12 cellular contexts compared by ENCODE assay signal in the genomic region with DNA sequence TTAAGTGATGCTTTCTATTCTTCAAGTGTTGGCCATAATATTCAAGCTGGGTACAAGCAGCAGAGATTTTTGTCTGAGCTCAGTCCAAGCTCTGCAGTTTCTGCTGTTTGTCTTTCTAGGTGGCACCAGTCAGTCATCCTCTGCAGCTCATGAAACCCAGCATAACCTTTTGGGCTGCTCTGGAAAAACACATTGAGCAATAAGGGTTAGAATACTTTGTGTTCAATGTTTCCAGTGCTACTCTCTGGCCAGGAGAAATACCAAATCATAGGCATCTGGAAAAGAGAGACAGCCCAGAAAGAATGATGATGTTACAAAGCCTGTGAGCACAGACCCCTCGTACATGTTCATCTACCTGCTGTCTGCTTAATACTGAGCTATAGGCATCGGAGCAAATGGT. TPM values are rescaled to one million over a fixed set of nuclear protein-coding genes. Genes with fewer than 3 reads are reported as not detected.
DNase-seq lines count a peak whose midpoint lies in the region; ATAC-seq and TF ChIP-seq lines count a peak whose summit lies in the region.
"Had no signal": no experiment of that assay in that cellular context is flagged by ENCODE, and none has a peak within 500 bp of the region (broad histone marks: within the 10 kb centered on the region; RNA-seq: fewer than 3 reads in every experiment).

No MANE protein-coding gene starts in this region.

- no peaks in the 10 kb centered on the region for H3K27me3 ChIP-seq in ACC112 (ENCODE audit: insufficient read depth, low read length)
- H3K27me3 ChIP-seq in right lobe of liver, result no peaks in the 10 kb centered on the region
- H3K27me3 ChIP-seq: SJSA1 had no signal

- peaks cover 87% of the 10 kb centered on the region for H3K4me1 Mint-ChIP-seq in activated naive CD8-positive, alpha-beta T cell treated with anti-CD3 and anti-CD28 coated beads, Interleukin-2, amount 50 U/mL, for 24 hours

- H3K36me3 ChIP-seq in ACC112 (ENCODE audit: insufficient read depth, low read length) (no peaks in the 10 kb centered on the region), HEK293 (ENCODE audit: control insufficient read depth in 2 of 2, insufficient read depth in 1 of 2, low read length in 2 of 2) (no peaks in the 10 kb centered on the region), right lobe of liver (no peaks in the 10 kb centered on the region)
- H3K36me3 ChIP-seq: SJSA1 had no signal

- H3K79me2 ChIP-seq in ACC112 (ENCODE audit: control insufficient read depth, insufficient read depth, low read length, unreplicated experiment), result peaks cover 3% of the 10 kb centered on the region

- TF ChIP-seq POLR2A in right lobe of liver (IDR thresholded peaks at IDR 0.05), result no peak

- ATAC-seq in activated naive CD8-positive, alpha-beta T cell treated with anti-CD3 and anti-CD28 coated beads, Interleukin-2, amount 50 U/mL, for 24 hours, result peak; percentile 79
- ATAC-seq in right lobe of liver (peak; percentile 87 to 95 (median 93)), GM21576 (IDR thresholded peaks at IDR 0.05; ENCODE audit: unreplicated experiment) (no peak), HG02870 (IDR thresholded peaks at IDR 0.05; ENCODE audit: unreplicated experiment) (no peak)

- H3K36me3 Mint-ChIP-seq in activated naive CD8-positive, alpha-beta T cell treated with anti-CD3 and anti-CD28 coated beads, Interleukin-2, amount 50 U/mL, for 24 hours (ENCODE audit: low read depth), result peaks cover 50% of the 10 kb centered on the region

- CTCF ChIA-PET in HEK293 (lab: Yijun Ruan, JAX), result interaction anchor here (0.7 kb wide), 1 partner anchor 704 kb away, joined by 3 read pairs; no protein-coding TSS in a partner anchor

- 64% methylated on average over 2 of the region's 2 CpGs for WGBS in right lobe of liver (ENCODE audit: insufficient coverage, low coverage, low lambda C conversion rate, missing lambda C conversion rate)

- TF ChIP-seq CTCF in HEK293 (tag by site-specific recombination; IDR thresholded peaks at IDR 0.05) (0 out of 2 replicates have a peak, but pooled peaks have one; percentile 23), right lobe of liver (IDR thresholded peaks at IDR 0.05) (peak in 3 of 4 donors; percentile 9 to 39 (median 32))

- H3K9me3 Mint-ChIP-seq in activated naive CD8-positive, alpha-beta T cell treated with anti-CD3 and anti-CD28 coated beads, Interleukin-2, amount 50 U/mL, for 24 hours, result no peaks in the 10 kb centered on the region
- H3K9me3 Mint-ChIP-seq: nephron progenitor cell had no signal

- H3K27me3 Mint-ChIP-seq in activated naive CD8-positive, alpha-beta T cell treated with anti-CD3 and anti-CD28 coated beads, Interleukin-2, amount 50 U/mL, for 24 hours, result no peaks in the 10 kb centered on the region

- DNase-seq in activated naive CD8-positive, alpha-beta T cell treated with anti-CD3 and anti-CD28 coated beads, Interleukin-2, amount 50 U/mL, for 24 hours, result no peak
- DNase-seq in right lobe of liver (peak in 1 of 3 donors; percentile 69), NCI-H2171 treated with DMSO at 0.1 percent for 48 hours (lab: John Stamatoyannopoulos, UW) (no peak), midbrain (lab: John Stamatoyannopoulos, UW) (no peak)
- DNase-seq: cortex of kidney, NCI-H446, nephron progenitor cell had no signal

- POLR2A ChIA-PET in HEK293 (lab: Yijun Ruan, JAX), result no interaction called here

- peak overlapping the region; percentile 97 for H3K27ac Mint-ChIP-seq in activated naive CD8-positive, alpha-beta T cell treated with anti-CD3 and anti-CD28 coated beads, Interleukin-2, amount 50 U/mL, for 24 hours
- H3K27ac Mint-ChIP-seq: nephron progenitor cell had no signal

- H3K4me3 ChIP-seq in ACC112 (ENCODE audit: low read depth, low read length) (0 out of 2 replicates have a peak overlapping the region, but pooled peaks have one; percentile 4), HEK293 (ENCODE audit: low read depth, low read length) (no peak overlapping the region), right lobe of liver (no peak overlapping the region)
- H3K4me3 ChIP-seq: SJSA1 had no signal

- H3K4me1 ChIP-seq in ACC112 (ENCODE audit: control insufficient read depth, insufficient read depth, low read length, unreplicated experiment), result peaks cover 45% of the 10 kb centered on the region
- H3K4me1 ChIP-seq in HEK293 (ENCODE audit: control insufficient read depth, insufficient read depth, low read length), result 0 out of 2 replicates have a peak, but pooled peaks cover 2% of the 10 kb centered on the region
- H3K4me1 ChIP-seq in right lobe of liver, result peaks cover 0 to 38% (median 8%) of the 10 kb centered on the region in 4 donors

- peak overlapping the region; percentile 94 for H3K27ac ChIP-seq in ACC112 (ENCODE audit: low read depth, low read length)
- no peak overlapping the region for H3K27ac ChIP-seq in HEK293 (ENCODE audit: extremely low read depth, low read depth, low read length)
- H3K27ac ChIP-seq in right lobe of liver, result peak overlapping the region in 2 of 3 donors; percentile 51 to 53
- H3K27ac ChIP-seq: SJSA1 had no signal

- intact Hi-C loops in right lobe of liver (cut with DNase I), result no loop called here

- H3K9me3 ChIP-seq in HEK293 (ENCODE audit: control insufficient read depth, insufficient read depth, low read depth, low read length) (no peaks in the 10 kb centered on the region), right lobe of liver (no peaks in the 10 kb centered on the region)
- H3K9me3 ChIP-seq: SJSA1 had no signal

- H3K4me3 Mint-ChIP-seq in activated naive CD8-positive, alpha-beta T cell treated with anti-CD3 and anti-CD28 coated beads, Interleukin-2, amount 50 U/mL, for 24 hours, result peak overlapping the region; percentile 68
- H3K4me3 Mint-ChIP-seq: nephron progenitor cell had no signal

- H2AFZ ChIP-seq in ACC112 (ENCODE audit: low read length, unreplicated experiment), result no peak overlapping the region

TF ChIP-seq in HEK293, 187 proteins besides CTCF, POLR2A, EP300 and RAD21 (continues in another document):
- TF ChIP-seq ZIC2 (tag by site-specific recombination; IDR thresholded peaks at IDR 0.05) (no peak), SCRT1 (tag by site-specific recombination; IDR thresholded peaks at IDR 0.05; ENCODE audit: borderline replicate concordance) (no peak)
- TF ChIP-seq, protein P1, sequence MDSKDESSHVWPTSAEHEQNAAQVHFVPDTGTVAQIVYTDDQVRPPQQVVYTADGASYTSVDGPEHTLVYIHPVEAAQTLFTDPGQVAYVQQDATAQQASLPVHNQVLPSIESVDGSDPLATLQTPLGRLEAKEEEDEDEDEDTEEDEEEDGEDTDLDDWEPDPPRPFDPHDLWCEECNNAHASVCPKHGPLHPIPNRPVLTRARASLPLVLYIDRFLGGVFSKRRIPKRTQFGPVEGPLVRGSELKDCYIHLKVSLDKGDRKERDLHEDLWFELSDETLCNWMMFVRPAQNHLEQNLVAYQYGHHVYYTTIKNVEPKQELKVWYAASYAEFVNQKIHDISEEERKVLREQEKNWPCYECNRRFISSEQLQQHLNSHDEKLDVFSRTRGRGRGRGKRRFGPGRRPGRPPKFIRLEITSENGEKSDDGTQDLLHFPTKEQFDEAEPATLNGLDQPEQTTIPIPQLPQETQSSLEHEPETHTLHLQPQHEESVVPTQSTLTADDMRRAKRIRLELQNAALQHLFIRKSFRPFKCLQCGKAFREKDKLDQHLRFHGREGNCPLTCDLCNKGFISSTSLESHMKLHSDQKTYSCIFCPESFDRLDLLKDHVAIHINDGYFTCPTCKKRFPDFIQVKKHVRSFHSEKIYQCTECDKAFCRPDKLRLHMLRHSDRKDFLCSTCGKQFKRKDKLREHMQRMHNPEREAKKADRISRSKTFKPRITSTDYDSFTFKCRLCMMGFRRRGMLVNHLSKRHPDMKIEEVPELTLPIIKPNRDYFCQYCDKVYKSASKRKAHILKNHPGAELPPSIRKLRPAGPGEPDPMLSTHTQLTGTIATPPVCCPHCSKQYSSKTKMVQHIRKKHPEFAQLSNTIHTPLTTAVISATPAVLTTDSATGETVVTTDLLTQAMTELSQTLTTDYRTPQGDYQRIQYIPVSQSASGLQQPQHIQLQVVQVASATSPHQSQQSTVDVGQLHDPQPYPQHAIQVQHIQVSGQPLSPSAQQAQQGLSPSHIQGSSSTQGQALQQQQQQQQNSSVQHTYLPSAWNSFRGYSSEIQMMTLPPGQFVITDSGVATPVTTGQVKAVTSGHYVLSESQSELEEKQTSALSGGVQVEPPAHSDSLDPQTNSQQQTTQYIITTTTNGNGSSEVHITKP (tag by site-specific recombination; IDR thresholded peaks at IDR 0.05), result no peak
- TF ChIP-seq, protein P2, sequence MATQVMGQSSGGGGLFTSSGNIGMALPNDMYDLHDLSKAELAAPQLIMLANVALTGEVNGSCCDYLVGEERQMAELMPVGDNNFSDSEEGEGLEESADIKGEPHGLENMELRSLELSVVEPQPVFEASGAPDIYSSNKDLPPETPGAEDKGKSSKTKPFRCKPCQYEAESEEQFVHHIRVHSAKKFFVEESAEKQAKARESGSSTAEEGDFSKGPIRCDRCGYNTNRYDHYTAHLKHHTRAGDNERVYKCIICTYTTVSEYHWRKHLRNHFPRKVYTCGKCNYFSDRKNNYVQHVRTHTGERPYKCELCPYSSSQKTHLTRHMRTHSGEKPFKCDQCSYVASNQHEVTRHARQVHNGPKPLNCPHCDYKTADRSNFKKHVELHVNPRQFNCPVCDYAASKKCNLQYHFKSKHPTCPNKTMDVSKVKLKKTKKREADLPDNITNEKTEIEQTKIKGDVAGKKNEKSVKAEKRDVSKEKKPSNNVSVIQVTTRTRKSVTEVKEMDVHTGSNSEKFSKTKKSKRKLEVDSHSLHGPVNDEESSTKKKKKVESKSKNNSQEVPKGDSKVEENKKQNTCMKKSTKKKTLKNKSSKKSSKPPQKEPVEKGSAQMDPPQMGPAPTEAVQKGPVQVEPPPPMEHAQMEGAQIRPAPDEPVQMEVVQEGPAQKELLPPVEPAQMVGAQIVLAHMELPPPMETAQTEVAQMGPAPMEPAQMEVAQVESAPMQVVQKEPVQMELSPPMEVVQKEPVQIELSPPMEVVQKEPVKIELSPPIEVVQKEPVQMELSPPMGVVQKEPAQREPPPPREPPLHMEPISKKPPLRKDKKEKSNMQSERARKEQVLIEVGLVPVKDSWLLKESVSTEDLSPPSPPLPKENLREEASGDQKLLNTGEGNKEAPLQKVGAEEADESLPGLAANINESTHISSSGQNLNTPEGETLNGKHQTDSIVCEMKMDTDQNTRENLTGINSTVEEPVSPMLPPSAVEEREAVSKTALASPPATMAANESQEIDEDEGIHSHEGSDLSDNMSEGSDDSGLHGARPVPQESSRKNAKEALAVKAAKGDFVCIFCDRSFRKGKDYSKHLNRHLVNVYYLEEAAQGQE (tag by site-specific recombination; IDR thresholded peaks at IDR 0.05), result no peak

RNA-seq across cellular contexts. Expression of gene WIPF1, which starts 19.5 kb away (rescaled TPM):
- total RNA-seq in right lobe of liver, result 10 to 100 TPM in 1 of 6 experiments, 1 to 10 TPM in 5; 5.0 to 15.3 (median 7.1) TPM

Comparison
In these comparisons a context has a peak if more than half of its experiments do, and no peak if none do; other contexts are left out.
1. ATAC-seq: peak in activated naive CD8-positive, alpha-beta T cell treated with anti-CD3 and anti-CD28 coated beads, Interleukin-2, amount 50 U/mL, for 24 hours (single experiment) and right lobe of liver (4 of 4); none in GM21576 (single experiment) and HG02870 (single experiment).